In the genomic region with DNA sequence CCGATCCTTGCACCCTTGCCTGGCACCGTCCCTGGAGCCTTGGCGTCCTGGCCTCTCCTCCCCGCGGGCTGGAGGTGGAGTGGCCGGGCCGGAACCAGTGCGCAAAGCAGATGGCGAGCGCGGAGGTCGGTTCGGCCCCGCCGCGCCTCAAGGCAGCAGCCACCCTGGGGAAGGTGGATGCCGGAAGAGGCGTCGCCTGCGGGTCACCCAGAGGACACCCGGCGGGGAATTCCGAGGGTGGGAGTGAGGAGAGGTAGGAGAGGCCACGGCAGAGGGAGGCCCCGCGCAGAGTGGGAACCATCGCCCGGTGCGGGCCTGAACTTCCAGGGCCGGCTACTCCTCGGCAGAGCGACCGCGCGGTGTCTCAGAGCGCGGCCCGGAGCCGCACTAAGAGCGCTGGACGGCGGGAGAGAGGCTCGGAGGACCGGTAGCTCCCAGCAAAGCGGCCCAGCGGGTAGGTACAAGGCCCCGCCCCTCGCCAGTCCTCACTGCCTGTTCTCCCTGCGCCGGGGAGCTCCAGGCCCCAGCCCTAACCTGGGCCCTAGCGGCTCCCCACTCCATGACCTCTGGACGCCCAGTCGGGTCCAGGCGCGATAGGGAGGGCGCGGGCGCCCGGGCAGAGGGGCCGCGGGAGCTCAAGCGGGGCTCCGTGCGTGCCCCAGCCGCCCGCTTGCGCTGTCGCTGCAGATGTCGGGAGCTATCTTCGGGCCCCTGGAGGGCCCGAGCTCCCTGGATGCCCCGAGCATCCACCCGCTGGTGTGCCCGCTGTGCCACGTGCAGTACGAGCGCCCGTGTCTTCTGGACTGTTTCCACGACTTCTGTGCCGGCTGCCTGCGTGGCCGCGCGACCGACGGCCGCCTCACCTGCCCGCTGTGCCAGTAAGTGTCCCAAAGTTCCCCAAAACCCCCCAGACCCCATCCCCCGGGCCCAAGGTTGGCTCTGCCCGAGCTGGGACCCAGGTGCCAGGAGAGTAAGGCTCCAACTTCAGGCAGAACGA, we compare ENCODE assay signal across 1 cellular context.
TF ChIP-seq lines count a peak whose summit lies in the region.

Gene RNF207, plus strand, starts transcription at position 271 of the 997 bp plus-strand sequence. Its CDS starts 417 bp downstream, at position 688.

TF ChIP-seq in HepG2, 621 proteins besides CTCF, POLR2A, EP300 and RAD21 (continued from another document and continues in another):
- TF ChIP-seq ZNF7 (CRISPR knock-in tag; IDR thresholded peaks at IDR 0.05), result no peak
- TF ChIP-seq ZNF432 (CRISPR knock-in tag; IDR thresholded peaks at IDR 0.05; ENCODE audit: borderline replicate concordance), result no peak
- TF ChIP-seq SMAD3 (CRISPR knock-in tag; IDR thresholded peaks at IDR 0.05), result 0 out of 2 replicates have a peak, but pooled peaks have one; percentile 27
- no peak for TF ChIP-seq SMARCC2 (IDR thresholded peaks at IDR 0.05)
- peak; percentile 84 for TF ChIP-seq ESRRA (CRISPR knock-in tag; IDR thresholded peaks at IDR 0.05; ENCODE audit: low read depth)
- TF ChIP-seq ZSCAN22 (CRISPR knock-in tag; IDR thresholded peaks at IDR 0.05), result no peak
- no peak for TF ChIP-seq REXO4 (CRISPR knock-in tag; IDR thresholded peaks at IDR 0.05; ENCODE audit: borderline replicate concordance)
- TF ChIP-seq RCOR2 (CRISPR knock-in tag; IDR thresholded peaks at IDR 0.05), result no peak
- TF ChIP-seq ZNF841 (CRISPR knock-in tag; IDR thresholded peaks at IDR 0.05; ENCODE audit: borderline replicate concordance), result no peak
- TF ChIP-seq ZNF281 (CRISPR knock-in tag; IDR thresholded peaks at IDR 0.05; ENCODE audit: borderline replicate concordance), result 0 out of 2 replicates have a peak, but pooled peaks have one; percentile 10
- TF ChIP-seq FOXC1 (CRISPR knock-in tag; IDR thresholded peaks at IDR 0.05; ENCODE audit: borderline replicate concordance), result peak; percentile 91
- no peak for TF ChIP-seq CENPBD1 (CRISPR knock-in tag; IDR thresholded peaks at IDR 0.05; ENCODE audit: borderline replicate concordance, low read depth)
- TF ChIP-seq KDM5B (CRISPR knock-in tag; IDR thresholded peaks at IDR 0.05; ENCODE audit: borderline replicate concordance), result peak; percentile 87
- TF ChIP-seq, protein P1, sequence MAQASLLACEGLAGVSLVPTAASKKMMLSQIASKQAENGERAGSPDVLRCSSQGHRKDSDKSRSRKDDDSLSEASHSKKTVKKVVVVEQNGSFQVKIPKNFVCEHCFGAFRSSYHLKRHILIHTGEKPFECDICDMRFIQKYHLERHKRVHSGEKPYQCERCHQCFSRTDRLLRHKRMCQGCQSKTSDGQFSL (CRISPR knock-in tag; IDR thresholded peaks at IDR 0.05), result no peak
- TF ChIP-seq U2AF2 (IDR thresholded peaks at IDR 0.05; ENCODE audit: low read depth, low read length), result no peak
- TF ChIP-seq MED1 (CRISPR knock-in tag; IDR thresholded peaks at IDR 0.05), result peak; percentile 69
- TF ChIP-seq NFYC (CRISPR knock-in tag; IDR thresholded peaks at IDR 0.05), result no peak
- TF ChIP-seq PRDM4 (CRISPR knock-in tag; IDR thresholded peaks at IDR 0.05; ENCODE audit: borderline replicate concordance), result no peak
- TF ChIP-seq TOPORS (CRISPR knock-in tag; IDR thresholded peaks at IDR 0.05), result peak; percentile 54; the same call in 1 of the 2 replicates
- TF ChIP-seq ZNF441 (CRISPR knock-in tag; IDR thresholded peaks at IDR 0.05; ENCODE audit: borderline replicate concordance), result peak; percentile 57; the same call in 1 of the 2 replicates
- TF ChIP-seq, protein P2, sequence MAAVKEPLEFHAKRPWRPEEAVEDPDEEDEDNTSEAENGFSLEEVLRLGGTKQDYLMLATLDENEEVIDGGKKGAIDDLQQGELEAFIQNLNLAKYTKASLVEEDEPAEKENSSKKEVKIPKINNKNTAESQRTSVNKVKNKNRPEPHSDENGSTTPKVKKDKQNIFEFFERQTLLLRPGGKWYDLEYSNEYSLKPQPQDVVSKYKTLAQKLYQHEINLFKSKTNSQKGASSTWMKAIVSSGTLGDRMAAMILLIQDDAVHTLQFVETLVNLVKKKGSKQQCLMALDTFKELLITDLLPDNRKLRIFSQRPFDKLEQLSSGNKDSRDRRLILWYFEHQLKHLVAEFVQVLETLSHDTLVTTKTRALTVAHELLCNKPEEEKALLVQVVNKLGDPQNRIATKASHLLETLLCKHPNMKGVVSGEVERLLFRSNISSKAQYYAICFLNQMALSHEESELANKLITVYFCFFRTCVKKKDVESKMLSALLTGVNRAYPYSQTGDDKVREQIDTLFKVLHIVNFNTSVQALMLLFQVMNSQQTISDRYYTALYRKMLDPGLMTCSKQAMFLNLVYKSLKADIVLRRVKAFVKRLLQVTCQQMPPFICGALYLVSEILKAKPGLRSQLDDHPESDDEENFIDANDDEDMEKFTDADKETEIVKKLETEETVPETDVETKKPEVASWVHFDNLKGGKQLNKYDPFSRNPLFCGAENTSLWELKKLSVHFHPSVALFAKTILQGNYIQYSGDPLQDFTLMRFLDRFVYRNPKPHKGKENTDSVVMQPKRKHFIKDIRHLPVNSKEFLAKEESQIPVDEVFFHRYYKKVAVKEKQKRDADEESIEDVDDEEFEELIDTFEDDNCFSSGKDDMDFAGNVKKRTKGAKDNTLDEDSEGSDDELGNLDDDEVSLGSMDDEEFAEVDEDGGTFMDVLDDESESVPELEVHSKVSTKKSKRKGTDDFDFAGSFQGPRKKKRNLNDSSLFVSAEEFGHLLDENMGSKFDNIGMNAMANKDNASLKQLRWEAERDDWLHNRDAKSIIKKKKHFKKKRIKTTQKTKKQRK (IDR thresholded peaks at IDR 0.05; ENCODE audit: low read length), result no peak
- TF ChIP-seq ZNF563 (CRISPR knock-in tag; IDR thresholded peaks at IDR 0.05), result no peak
- TF ChIP-seq, protein P3, sequence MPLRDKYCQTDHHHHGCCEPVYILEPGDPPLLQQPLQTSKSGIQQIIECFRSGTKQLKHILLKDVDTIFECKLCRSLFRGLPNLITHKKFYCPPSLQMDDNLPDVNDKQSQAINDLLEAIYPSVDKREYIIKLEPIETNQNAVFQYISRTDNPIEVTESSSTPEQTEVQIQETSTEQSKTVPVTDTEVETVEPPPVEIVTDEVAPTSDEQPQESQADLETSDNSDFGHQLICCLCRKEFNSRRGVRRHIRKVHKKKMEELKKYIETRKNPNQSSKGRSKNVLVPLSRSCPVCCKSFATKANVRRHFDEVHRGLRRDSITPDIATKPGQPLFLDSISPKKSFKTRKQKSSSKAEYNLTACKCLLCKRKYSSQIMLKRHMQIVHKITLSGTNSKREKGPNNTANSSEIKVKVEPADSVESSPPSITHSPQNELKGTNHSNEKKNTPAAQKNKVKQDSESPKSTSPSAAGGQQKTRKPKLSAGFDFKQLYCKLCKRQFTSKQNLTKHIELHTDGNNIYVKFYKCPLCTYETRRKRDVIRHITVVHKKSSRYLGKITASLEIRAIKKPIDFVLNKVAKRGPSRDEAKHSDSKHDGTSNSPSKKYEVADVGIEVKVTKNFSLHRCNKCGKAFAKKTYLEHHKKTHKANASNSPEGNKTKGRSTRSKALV (CRISPR knock-in tag; IDR thresholded peaks at IDR 0.05), result peak; percentile 98
- no peak for TF ChIP-seq MAFK (conservative IDR thresholded peaks at IDR 0.05 in 1 of 2, IDR thresholded peaks at IDR 0.05 in 1 of 2; ENCODE audit: low read length in 2 of 2)
- no peak for TF ChIP-seq ZNF850 (CRISPR knock-in tag; conservative IDR thresholded peaks at IDR 0.05)
- TF ChIP-seq ZNF264 (CRISPR knock-in tag; IDR thresholded peaks at IDR 0.05), result 0 out of 2 replicates have a peak, but pooled peaks have one; percentile 54
- TF ChIP-seq ZNF75D (CRISPR knock-in tag; IDR thresholded peaks at IDR 0.05; ENCODE audit: borderline replicate concordance), result no peak
- TF ChIP-seq ZNF615 (CRISPR knock-in tag; IDR thresholded peaks at IDR 0.05; ENCODE audit: borderline replicate concordance), result no peak
- peak; percentile 74 for TF ChIP-seq ZNF792 (CRISPR knock-in tag; IDR thresholded peaks at IDR 0.05)
- TF ChIP-seq ZNF513 (CRISPR knock-in tag; conservative IDR thresholded peaks at IDR 0.05), result no peak
- TF ChIP-seq, protein P4, sequence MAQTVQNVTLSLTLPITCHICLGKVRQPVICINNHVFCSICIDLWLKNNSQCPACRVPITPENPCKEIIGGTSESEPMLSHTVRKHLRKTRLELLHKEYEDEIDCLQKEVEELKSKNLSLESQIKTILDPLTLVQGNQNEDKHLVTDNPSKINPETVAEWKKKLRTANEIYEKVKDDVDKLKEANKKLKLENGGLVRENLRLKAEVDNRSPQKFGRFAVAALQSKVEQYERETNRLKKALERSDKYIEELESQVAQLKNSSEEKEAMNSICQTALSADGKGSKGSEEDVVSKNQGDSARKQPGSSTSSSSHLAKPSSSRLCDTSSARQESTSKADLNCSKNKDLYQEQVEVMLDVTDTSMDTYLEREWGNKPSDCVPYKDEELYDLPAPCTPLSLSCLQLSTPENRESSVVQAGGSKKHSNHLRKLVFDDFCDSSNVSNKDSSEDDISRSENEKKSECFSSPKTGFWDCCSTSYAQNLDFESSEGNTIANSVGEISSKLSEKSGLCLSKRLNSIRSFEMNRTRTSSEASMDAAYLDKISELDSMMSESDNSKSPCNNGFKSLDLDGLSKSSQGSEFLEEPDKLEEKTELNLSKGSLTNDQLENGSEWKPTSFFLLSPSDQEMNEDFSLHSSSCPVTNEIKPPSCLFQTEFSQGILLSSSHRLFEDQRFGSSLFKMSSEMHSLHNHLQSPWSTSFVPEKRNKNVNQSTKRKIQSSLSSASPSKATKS (CRISPR knock-in tag; IDR thresholded peaks at IDR 0.05), result no peak
- TF ChIP-seq GATAD2A (CRISPR knock-in tag; IDR thresholded peaks at IDR 0.05), result peak; percentile 29; the same call in 1 of the 2 replicates
- TF ChIP-seq ZNF282 (IDR thresholded peaks at IDR 0.05; ENCODE audit: partially characterized antibody), result no peak
- TF ChIP-seq, protein P5, sequence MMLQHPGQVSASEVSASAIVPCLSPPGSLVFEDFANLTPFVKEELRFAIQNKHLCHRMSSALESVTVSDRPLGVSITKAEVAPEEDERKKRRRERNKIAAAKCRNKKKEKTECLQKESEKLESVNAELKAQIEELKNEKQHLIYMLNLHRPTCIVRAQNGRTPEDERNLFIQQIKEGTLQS (CRISPR knock-in tag; IDR thresholded peaks at IDR 0.05), result no peak
- TF ChIP-seq ELF3 (CRISPR knock-in tag; IDR thresholded peaks at IDR 0.05), result peak; percentile 53; the same call in 1 of the 2 replicates
- TF ChIP-seq MEIS1 (CRISPR knock-in tag; IDR thresholded peaks at IDR 0.05; ENCODE audit: borderline replicate concordance), result peak; percentile 94
- peak; percentile 70; the same call in 1 of the 2 replicates for TF ChIP-seq YEATS4 (CRISPR knock-in tag; IDR thresholded peaks at IDR 0.05; ENCODE audit: borderline replicate concordance)
- TF ChIP-seq KDM6A (CRISPR knock-in tag; IDR thresholded peaks at IDR 0.05; ENCODE audit: low read depth), result no peak; the same call in 1 of the 2 replicates
- TF ChIP-seq NFE2L1 (CRISPR knock-in tag; IDR thresholded peaks at IDR 0.05; ENCODE audit: borderline replicate concordance), result no peak
- TF ChIP-seq ZNF709 (CRISPR knock-in tag; IDR thresholded peaks at IDR 0.05), result no peak
- no peak for TF ChIP-seq ZNF790 (CRISPR knock-in tag; IDR thresholded peaks at IDR 0.05; ENCODE audit: borderline replicate concordance)
- no peak for TF ChIP-seq RBAK (CRISPR knock-in tag; IDR thresholded peaks at IDR 0.05)
